In genomic region chr15:88849376-88850122, GRCh38 we compare ENCODE assay signal across 1 cellular context.
TF ChIP-seq lines count a peak whose summit lies in the region.

No MANE protein-coding gene starts in this region.

TF ChIP-seq in K562, 482 proteins besides CTCF, POLR2A, EP300 and RAD21:
- TF ChIP-seq MBD1 (CRISPR knock-in tag; IDR thresholded peaks at IDR 0.05) (no peak), NFIC (IDR thresholded peaks at IDR 0.05) (0 out of 2 replicates have a peak, but pooled peaks have one; percentile 24), ZNF175 (CRISPR knock-in tag; IDR thresholded peaks at IDR 0.05; ENCODE audit: low read depth) (no peak), CHAMP1 (IDR thresholded peaks at IDR 0.05) (no peak), HNRNPL (IDR thresholded peaks at IDR 0.05; ENCODE audit: low read depth, low read length) (no peak), DNMT1 (IDR thresholded peaks at IDR 0.05) (no peak), MAFG (tag; conservative IDR thresholded peaks at IDR 0.05) (no peak), PBX2 (CRISPR knock-in tag; IDR thresholded peaks at IDR 0.05; ENCODE audit: low read depth) (no peak), PBX2 (tag; conservative IDR thresholded peaks at IDR 0.05; ENCODE audit: low read depth) (peak; percentile 66), SRSF7 (optimal IDR thresholded peaks at IDR 0.05; ENCODE audit: low read depth, low read length) (no peak), FOS (IDR thresholded peaks at IDR 0.05; ENCODE audit: extremely low read depth, insufficient read length) (no peak), TCF3 (CRISPR knock-in tag; IDR thresholded peaks at IDR 0.05) (no peak)
TF ChIP-seq in K562: peak in this region for 2.
